1 cellular context compared by ENCODE assay signal in genomic region chr6:137827977-137828815, GRCh38.
TF ChIP-seq lines count a peak whose summit lies in the region.

No MANE protein-coding gene starts in this region.

TF ChIP-seq in GM23338, 12 proteins besides CTCF, POLR2A, EP300 and RAD21 (continued from another document):
- TF ChIP-seq REST (IDR thresholded peaks at IDR 0.05; ENCODE audit: unreplicated experiment) = no peak
